ENCODE assay signal across 19 cellular contexts in genomic region chr1:28071813-28072212, GRCh38.
"Had no signal": no experiment of that assay in that cellular context is flagged by ENCODE, and none has a peak within 500 bp of the region (broad histone marks: within the 10 kb centered on the region; RNA-seq: fewer than 3 reads in every experiment).

No MANE protein-coding gene starts in this region.

- H3K27ac Mint-ChIP-seq: activated CD4-positive, alpha-beta memory T cell treated with anti-CD3 and anti-CD28 coated beads for 36 hours; activated CD4-positive, alpha-beta T cell treated with anti-CD3 and anti-CD28 coated beads for 36 hours; activated CD8-positive, alpha-beta memory T cell treated with anti-CD3 and anti-CD28 coated beads, Interleukin-2, amount 10 ng/mL, durations not matched to agents 7 days and 5 days; activated naive CD4-positive, alpha-beta T cell treated with anti-CD3 and anti-CD28 coated beads for 36 hours; activated T-helper 2 cell treated with anti-CD3 and anti-CD28 coated beads, Interferon-gamma antibody, Interleukin-2, Interleukin-4, amounts not matched to agents 10 μg/mL and 5 μg/mL and 100 μg/mL, durations not matched to agents 14 hours and 24 hours and 36 hours had no signal

- H2AFZ ChIP-seq: parathyroid adenoma had no signal

- H3K27me3 Mint-ChIP-seq: activated CD4-positive, alpha-beta memory T cell treated with anti-CD3 and anti-CD28 coated beads for 36 hours; activated CD4-positive, alpha-beta T cell treated with anti-CD3 and anti-CD28 coated beads for 36 hours; activated CD8-positive, alpha-beta memory T cell treated with anti-CD3 and anti-CD28 coated beads, Interleukin-2, amount 10 ng/mL, durations not matched to agents 7 days and 5 days; naive B cell had no signal

- H3K4me3 Mint-ChIP-seq: activated CD4-positive, alpha-beta memory T cell treated with anti-CD3 and anti-CD28 coated beads for 36 hours; activated CD4-positive, alpha-beta T cell treated with anti-CD3 and anti-CD28 coated beads for 36 hours; activated CD8-positive, alpha-beta memory T cell treated with anti-CD3 and anti-CD28 coated beads, Interleukin-2, amount 10 ng/mL, durations not matched to agents 7 days and 5 days; activated naive CD4-positive, alpha-beta T cell treated with anti-CD3 and anti-CD28 coated beads for 36 hours had no signal

- DNase-seq: activated CD4-positive, alpha-beta memory T cell treated with anti-CD3 and anti-CD28 coated beads for 36 hours; activated CD4-positive, alpha-beta T cell treated with anti-CD3 and anti-CD28 coated beads for 36 hours; activated CD8-positive, alpha-beta memory T cell treated with anti-CD3 and anti-CD28 coated beads, Interleukin-2, amount 10 ng/mL, durations not matched to agents 7 days and 5 days; activated naive CD4-positive, alpha-beta T cell treated with anti-CD3 and anti-CD28 coated beads for 36 hours; activated T-cell treated with anti-CD3 and anti-CD28 coated beads, Interleukin-2, amount 50 U/mL, for 1 hour; adrenal gland; caudate nucleus; cortex of kidney; effector CD8-positive, alpha-beta T cell; esophagus squamous epithelium; hippocampal formation; mammary epithelial cell; naive B cell; sigmoid colon; stimulated activated CD4-positive, alpha-beta T cell treated with anti-CD3 and anti-CD28 coated beads, Interleukin-2, amount 100 ng/mL, for 24 hours; tibial artery; uterus had no signal

- ATAC-seq: activated CD4-positive, alpha-beta T cell treated with anti-CD3 and anti-CD28 coated beads for 36 hours; activated CD8-positive, alpha-beta memory T cell treated with anti-CD3 and anti-CD28 coated beads, Interleukin-2, amount 10 ng/mL, durations not matched to agents 7 days and 5 days had no signal

- H3K36me3 Mint-ChIP-seq: naive B cell had no signal

- H3K9me3 Mint-ChIP-seq: activated CD4-positive, alpha-beta memory T cell treated with anti-CD3 and anti-CD28 coated beads for 36 hours; activated naive CD4-positive, alpha-beta T cell treated with anti-CD3 and anti-CD28 coated beads for 36 hours; activated T-helper 2 cell treated with anti-CD3 and anti-CD28 coated beads, Interferon-gamma antibody, Interleukin-2, Interleukin-4, amounts not matched to agents 10 μg/mL and 5 μg/mL and 100 μg/mL, durations not matched to agents 14 hours and 24 hours and 36 hours; naive B cell had no signal

- H3K36me3 ChIP-seq: adrenal gland, sigmoid colon, tibial artery, uterus had no signal

- H3K4me3 ChIP-seq: adrenal gland, esophagus squamous epithelium, sigmoid colon, tibial artery, uterus had no signal

- H3K27ac ChIP-seq: adrenal gland, esophagus squamous epithelium, parathyroid adenoma, sigmoid colon, uterus had no signal

- H3K9me3 ChIP-seq: adrenal gland, esophagus squamous epithelium, sigmoid colon, tibial artery, uterus had no signal

- H3K4me1 ChIP-seq: parathyroid adenoma had no signal
